Comparison of ENCODE assay signal across 1 cellular context in genomic region chr5:6712582-6713273, GRCh38.
TF ChIP-seq lines count a peak whose summit lies in the region.

No MANE protein-coding gene starts in this region.

TF ChIP-seq in HepG2, 621 proteins besides CTCF, POLR2A, EP300 and RAD21 (continued from another document and continues in another):
- TF ChIP-seq ZBTB34 (CRISPR knock-in tag; IDR thresholded peaks at IDR 0.05): no peak
- TF ChIP-seq ZBTB21 (CRISPR knock-in tag; IDR thresholded peaks at IDR 0.05): no peak
- peak; percentile 90 for TF ChIP-seq EED (CRISPR knock-in tag; IDR thresholded peaks at IDR 0.05)
- TF ChIP-seq ZNF746 (CRISPR knock-in tag; IDR thresholded peaks at IDR 0.05): peak; percentile 89
- TF ChIP-seq SRF (IDR thresholded peaks at IDR 0.05; ENCODE audit: low read depth, low read length): no peak
- no peak for TF ChIP-seq IRF2 (CRISPR knock-in tag; IDR thresholded peaks at IDR 0.05)
- TF ChIP-seq ZNF777 (CRISPR knock-in tag; IDR thresholded peaks at IDR 0.05): peak; percentile 87
- TF ChIP-seq TCF7L2 (IDR thresholded peaks at IDR 0.05; ENCODE audit: low read depth, low read length): no peak
- peak; percentile 71 for TF ChIP-seq SALL2 (CRISPR knock-in tag; IDR thresholded peaks at IDR 0.05)
- TF ChIP-seq ZNF3 (CRISPR knock-in tag; IDR thresholded peaks at IDR 0.05): no peak
- TF ChIP-seq ZNF639 (CRISPR knock-in tag; conservative IDR thresholded peaks at IDR 0.05): peak; percentile 21; the same call in 1 of the 2 replicates
- no peak for TF ChIP-seq ZNF766 (CRISPR knock-in tag; IDR thresholded peaks at IDR 0.05; ENCODE audit: borderline replicate concordance)
- peak; percentile 80; the same call in 1 of the 2 replicates for TF ChIP-seq ZBTB39 (CRISPR knock-in tag; IDR thresholded peaks at IDR 0.05)
- no peak for TF ChIP-seq CHD4 (IDR thresholded peaks at IDR 0.05; ENCODE audit: borderline replicate concordance, low read length)
- TF ChIP-seq ARNTL (CRISPR knock-in tag; IDR thresholded peaks at IDR 0.05): peak; percentile 96
- peak; percentile 65; the same call in 1 of the 2 replicates for TF ChIP-seq ZMYM2 (CRISPR knock-in tag; IDR thresholded peaks at IDR 0.05)
- peak; percentile 93 for TF ChIP-seq MXD3 (CRISPR knock-in tag; IDR thresholded peaks at IDR 0.05)
- TF ChIP-seq ZSCAN5A (CRISPR knock-in tag; IDR thresholded peaks at IDR 0.05; ENCODE audit: borderline replicate concordance): no peak
- TF ChIP-seq TEF (CRISPR knock-in tag; IDR thresholded peaks at IDR 0.05): peak; percentile 46; the same call in 1 of the 2 replicates
- TF ChIP-seq ZNF737 (CRISPR knock-in tag; IDR thresholded peaks at IDR 0.05; ENCODE audit: borderline replicate concordance): no peak
- TF ChIP-seq TP53 (CRISPR knock-in tag; conservative IDR thresholded peaks at IDR 0.05): no peak
- peak; percentile 73 for TF ChIP-seq ZNF564 (CRISPR knock-in tag; IDR thresholded peaks at IDR 0.05)
- TF ChIP-seq DMAP1 (CRISPR knock-in tag; IDR thresholded peaks at IDR 0.05): peak; percentile 95
- TF ChIP-seq PBX3 (CRISPR knock-in tag; IDR thresholded peaks at IDR 0.05; ENCODE audit: borderline replicate concordance): 0 out of 2 replicates have a peak, but pooled peaks have one; percentile 21
- TF ChIP-seq NFIB (CRISPR knock-in tag; IDR thresholded peaks at IDR 0.05; ENCODE audit: borderline replicate concordance): no peak
- peak; percentile 94 for TF ChIP-seq ZNF343 (CRISPR knock-in tag; IDR thresholded peaks at IDR 0.05)
- no peak; the same call in 1 of the 2 replicates for TF ChIP-seq HNF4A (CRISPR knock-in tag; IDR thresholded peaks at IDR 0.05)
- peak; percentile 74 for TF ChIP-seq SKI (IDR thresholded peaks at IDR 0.05; ENCODE audit: partially characterized antibody)
- no peak for TF ChIP-seq ZNF674 (CRISPR knock-in tag; IDR thresholded peaks at IDR 0.05; ENCODE audit: low read depth)
- TF ChIP-seq SKIL (CRISPR knock-in tag; IDR thresholded peaks at IDR 0.05; ENCODE audit: borderline replicate concordance): peak; percentile 48; the same call in 1 of the 2 replicates
- TF ChIP-seq ZNF784 (CRISPR knock-in tag; IDR thresholded peaks at IDR 0.05; ENCODE audit: borderline replicate concordance): peak; percentile 98
- peak; percentile 92 for TF ChIP-seq ZNF567 (CRISPR knock-in tag; IDR thresholded peaks at IDR 0.05; ENCODE audit: borderline replicate concordance)
- no peak for TF ChIP-seq ELF4 (CRISPR knock-in tag; IDR thresholded peaks at IDR 0.05; ENCODE audit: borderline replicate concordance)
- TF ChIP-seq KMT2A (CRISPR knock-in tag; IDR thresholded peaks at IDR 0.05): no peak
- no peak for TF ChIP-seq ZNF704 (CRISPR knock-in tag; IDR thresholded peaks at IDR 0.05; ENCODE audit: borderline replicate concordance)
- no peak for TF ChIP-seq ELF1 (CRISPR knock-in tag; IDR thresholded peaks at IDR 0.05)
- peak; percentile 41; the same call in 1 of the 2 replicates for TF ChIP-seq CREM (IDR thresholded peaks at IDR 0.05)
- TF ChIP-seq CREM (CRISPR knock-in tag; IDR thresholded peaks at IDR 0.05): no peak
- peak; percentile 76 for TF ChIP-seq MED8 (CRISPR knock-in tag; IDR thresholded peaks at IDR 0.05; ENCODE audit: insufficient replicate concordance)
- TF ChIP-seq HDAC1 (CRISPR knock-in tag; IDR thresholded peaks at IDR 0.05): peak; percentile 96
- TF ChIP-seq ZNF224 (CRISPR knock-in tag; IDR thresholded peaks at IDR 0.05): peak; percentile 89
- no peak for TF ChIP-seq ARID3A (IDR thresholded peaks at IDR 0.05; ENCODE audit: low read depth, low read length)
- 0 out of 2 replicates have a peak, but pooled peaks have one; percentile 40 for TF ChIP-seq ZBTB3 (CRISPR knock-in tag; IDR thresholded peaks at IDR 0.05; ENCODE audit: borderline replicate concordance, low read depth)
- peak; percentile 91 for TF ChIP-seq THAP7 (CRISPR knock-in tag; IDR thresholded peaks at IDR 0.05)
- TF ChIP-seq ZXDC (CRISPR knock-in tag; IDR thresholded peaks at IDR 0.05): no peak
